8 cellular contexts compared by ENCODE assay signal in genomic region chr3:10594915-10595314, GRCh38.
A peak's percentile ranks its signal among the peaks of the same experiment; 100 is the strongest.
DNase-seq lines count a peak whose midpoint lies in the region; ATAC-seq and TF ChIP-seq lines count a peak whose summit lies in the region.

No MANE protein-coding gene starts in this region.

- no peaks in the 10 kb centered on the region for H3K9me3 Mint-ChIP-seq in activated T-helper 17 cell treated with anti-CD3 and anti-CD28 coated beads, Interleukin-2, amount 50 U/mL, for 72 hours

- DNase-seq in GM13977 (ENCODE audit: low spot score) = peak; percentile 50
- DNase-seq in NB4 (ENCODE audit: low read depth) = peak; percentile 87
- peak; percentile 97 for DNase-seq in iPS-NIHi11 (ENCODE audit: low spot score)
- DNase-seq in stimulated activated CD8-positive, alpha-beta memory T cell treated with anti-CD3 and anti-CD28 coated beads, Interleukin-4, amount 100 ng/mL, for 48 hours = peak; percentile 62
- no peak for DNase-seq in occipital lobe (lab: John Stamatoyannopoulos, UW)
- no peak for DNase-seq in superior temporal gyrus (ENCODE audit: extremely low spot score)

- in situ Hi-C loops in GM13977 (cut with MboI; ENCODE audit: low pct_unique_long_range_greater_than_20kb, low sequenced_read_pairs, unreplicated experiment) = no loop called here

- TF ChIP-seq POLR2A in NB4 (IDR thresholded peaks at IDR 0.05; ENCODE audit: extremely low read depth, insufficient read length) (no peak), GM18505 (IDR thresholded peaks at IDR 0.05; ENCODE audit: borderline replicate concordance, extremely low read depth, insufficient read depth, insufficient read length) (no peak)

- peaks cover 13% of the 10 kb centered on the region for H3K27me3 Mint-ChIP-seq in activated T-helper 17 cell treated with anti-CD3 and anti-CD28 coated beads, Interleukin-2, amount 50 U/mL, for 72 hours

- no peak overlapping the region for H3K27ac Mint-ChIP-seq in activated T-helper 17 cell treated with anti-CD3 and anti-CD28 coated beads, Interleukin-2, amount 50 U/mL, for 72 hours

- H3K4me3 ChIP-seq in NB4 (ENCODE audit: low read depth, low read length) = no peak overlapping the region

- peak; percentile 49 for ATAC-seq in activated T-helper 17 cell treated with anti-CD3 and anti-CD28 coated beads, Interleukin-2, amount 50 U/mL, for 72 hours (replicated peaks)
- no peak for ATAC-seq in GM18505 (IDR thresholded peaks at IDR 0.05; ENCODE audit: unreplicated experiment)

- H3K36me3 Mint-ChIP-seq in activated T-helper 17 cell treated with anti-CD3 and anti-CD28 coated beads, Interleukin-2, amount 50 U/mL, for 72 hours (ENCODE audit: low read depth) = no peaks in the 10 kb centered on the region

- no peaks in the 10 kb centered on the region for H3K4me1 Mint-ChIP-seq in activated T-helper 17 cell treated with anti-CD3 and anti-CD28 coated beads, Interleukin-2, amount 50 U/mL, for 72 hours

- TF ChIP-seq CTCF in GM13977 (IDR thresholded peaks at IDR 0.05; ENCODE audit: extremely low read depth, insufficient read depth, missing control alignments) = no peak
- no peak for TF ChIP-seq CTCF in NB4 (IDR thresholded peaks at IDR 0.05; ENCODE audit: low read depth, low read length)

- H3K4me3 Mint-ChIP-seq in activated T-helper 17 cell treated with anti-CD3 and anti-CD28 coated beads, Interleukin-2, amount 50 U/mL, for 72 hours = no peak overlapping the region

Comparison
In these comparisons a context has a peak if more than half of its experiments do, and no peak if none do; other contexts are left out.
1. DNase-seq: peak in GM13977 (single experiment), NB4 (single experiment), iPS-NIHi11 (single experiment) and stimulated activated CD8-positive, alpha-beta memory T cell treated with anti-CD3 and anti-CD28 coated beads, Interleukin-4, amount 100 ng/mL, for 48 hours (single experiment); none in occipital lobe (single experiment) and superior temporal gyrus (single experiment).